ENCODE assay signal across 15 cellular contexts in the genomic region with DNA sequence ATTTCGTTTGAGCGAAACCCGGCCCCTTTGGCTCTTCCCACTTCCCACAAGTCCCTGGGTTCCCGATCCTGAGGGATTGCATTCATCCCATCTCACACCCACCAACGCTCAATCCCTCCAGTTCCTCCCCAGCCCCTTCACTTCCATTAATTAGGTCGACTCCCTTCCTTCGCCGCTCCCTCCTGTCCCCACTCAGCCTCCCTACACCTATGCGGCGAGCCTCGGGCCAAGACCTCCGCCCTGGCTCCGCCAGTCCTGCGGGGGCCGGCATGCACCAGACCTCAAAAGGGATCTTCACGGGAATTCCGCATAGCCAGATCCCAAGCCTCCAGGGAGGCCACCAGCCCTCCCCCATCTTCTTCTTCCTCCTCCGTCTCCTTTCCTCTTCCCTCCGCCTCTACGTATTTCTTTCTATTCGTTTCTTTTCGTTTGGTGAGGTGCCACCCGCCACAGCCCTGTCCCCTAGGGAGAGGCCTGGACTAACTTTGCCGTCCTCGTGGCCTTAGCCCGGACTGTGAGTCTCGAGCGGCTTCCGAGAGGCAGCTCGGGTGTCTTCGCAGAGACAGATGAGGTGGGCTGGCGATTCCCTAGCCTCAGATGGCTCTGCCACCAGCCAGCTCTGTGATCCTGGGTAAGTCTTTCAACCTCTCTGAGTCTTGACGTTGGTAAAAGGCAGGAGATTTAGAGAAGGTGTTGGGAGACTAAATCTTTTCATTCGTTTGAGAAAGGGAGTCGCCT. TPM values are rescaled to one million over a fixed set of nuclear protein-coding genes. Genes with fewer than 3 reads are reported as not detected.
DNase-seq lines count a peak whose midpoint lies in the region; ATAC-seq and TF ChIP-seq lines count a peak whose summit lies in the region.
"Had no signal": no experiment of that assay in that cellular context is flagged by ENCODE, and none has a peak within 500 bp of the region (broad histone marks: within the 10 kb centered on the region; RNA-seq: fewer than 3 reads in every experiment).

No MANE protein-coding gene starts in this region.

- H3K4me1 Mint-ChIP-seq in CD4-positive, alpha-beta T cell (ENCODE audit: low read depth), result peaks cover 16% of the 10 kb centered on the region
- peaks cover 4 to 5% (median 5%) of the 10 kb centered on the region in 3 donors for H3K4me1 Mint-ChIP-seq in IgD-negative memory B cell
- H3K4me1 Mint-ChIP-seq in naive B cell, result peaks cover 15 to 24% (median 24%) of the 10 kb centered on the region in 3 donors

- no peaks in the 10 kb centered on the region for H3K9me3 Mint-ChIP-seq in CD4-positive, alpha-beta T cell
- peaks cover 0 to 3% (median 0%) of the 10 kb centered on the region in 3 donors for H3K9me3 Mint-ChIP-seq in IgD-negative memory B cell
- peaks cover 0 to 5% (median 0%) of the 10 kb centered on the region in 7 donors for H3K9me3 Mint-ChIP-seq in naive B cell

- no peak for TF ChIP-seq CTCF in CD4-positive, alpha-beta T cell (IDR thresholded peaks at IDR 0.05)

- H3K27me3 Mint-ChIP-seq in CD4-positive, alpha-beta T cell, result peaks cover 86% of the 10 kb centered on the region
- peaks cover 61% of the 10 kb centered on the region for H3K27me3 Mint-ChIP-seq in IgD-negative memory B cell
- H3K27me3 Mint-ChIP-seq in naive B cell, result peaks cover 73 to 89% (median 86%) of the 10 kb centered on the region in 3 donors

- CTCF ChIA-PET in CD4-positive, alpha-beta T cell (lab: Charles Lee), result interaction anchor here (3.5 kb wide), 1 partner anchor 23 kb away, joined by 12 read pairs; no protein-coding TSS in a partner anchor

- H3K4me3 Mint-ChIP-seq in CD4-positive, alpha-beta T cell, result peak overlapping the region; percentile 69
- peak overlapping the region in 3 of 4 donors; percentile 12 to 87 (median 69) for H3K4me3 Mint-ChIP-seq in IgD-negative memory B cell
- peak overlapping the region; percentile 15 to 90 (median 76) for H3K4me3 Mint-ChIP-seq in naive B cell

- peak; percentile 30 for ATAC-seq in CD4-positive, alpha-beta T cell (ENCODE audit: poor library complexity)
- ATAC-seq in naive B cell (ENCODE audit: low read depth in 2 of 2), result no peak
- ATAC-seq: psoas muscle had no signal

- no peaks in the 10 kb centered on the region for H3K36me3 Mint-ChIP-seq in CD4-positive, alpha-beta T cell (ENCODE audit: low read depth)
- no peaks in the 10 kb centered on the region for H3K36me3 Mint-ChIP-seq in IgD-negative memory B cell
- H3K36me3 Mint-ChIP-seq in naive B cell, result peaks cover 0 to 10% of the 10 kb centered on the region in 2 donors

- H3K27me3 ChIP-seq in CD4-positive, alpha-beta T cell (ENCODE audit: control insufficient read depth, insufficient read depth, low read length), result peaks cover 86% of the 10 kb centered on the region

- no peak for DNase-seq in CD4-positive, alpha-beta T cell
- peak; percentile 77 for DNase-seq in ecto neural progenitor cell (ENCODE audit: low spot score)
- DNase-seq in naive B cell, result no peak
- no peak for DNase-seq in Kasumi-1 (lab: John Stamatoyannopoulos, UW)
- no peak for DNase-seq in NK-92 (lab: John Stamatoyannopoulos, UW; ENCODE audit: unreplicated experiment)
- no peak for DNase-seq in stimulated activated CD8-positive, alpha-beta memory T cell treated with anti-CD3 and anti-CD28 coated beads, Interleukin-4, amount 100 ng/mL, for 48 hours
- no peak for DNase-seq in cerebellum (ENCODE audit: low spot score)
- DNase-seq: GOT3; NCI-H1048; NCI-H446; stimulated activated CD4-positive, alpha-beta T cell treated with anti-CD3 and anti-CD28 coated beads, Interleukin-1b, Interleukin-23, amount 100 ng/mL, for 48 hours; T-helper 9 cell had no signal

- H3K27ac Mint-ChIP-seq in CD4-positive, alpha-beta T cell, result no peak overlapping the region
- H3K27ac Mint-ChIP-seq in IgD-negative memory B cell, result peak overlapping the region; percentile 34 to 80 (median 72)
- peak overlapping the region in 4 of 6 donors; percentile 17 to 94 (median 90) for H3K27ac Mint-ChIP-seq in naive B cell

- POLR2A ChIA-PET in CD4-positive, alpha-beta T cell (lab: Charles Lee), result interaction anchor here (1.9 kb wide), 1 partner anchor 10 kb away, joined by 4 read pairs; no protein-coding TSS in a partner anchor

- no peak overlapping the region for H3K27ac ChIP-seq in CD4-positive, alpha-beta T cell (ENCODE audit: low read depth, low read length)
- H3K27ac ChIP-seq: psoas muscle had no signal

- no peaks in the 10 kb centered on the region for H3K9me3 ChIP-seq in CD4-positive, alpha-beta T cell (ENCODE audit: control insufficient read depth, low read length)
- H3K9me3 ChIP-seq: psoas muscle had no signal

- intact Hi-C loops in CD4-positive, alpha-beta T cell (cut with DNase I, micrococcal nuclease), result no loop called here

RNA-seq across cellular contexts. Expression of gene LBX1, which starts 8.0 kb away (rescaled TPM):
- not detected for total RNA-seq in CD4-positive, alpha-beta T cell
- polyA plus RNA-seq in IgD-negative memory B cell (not detected), naive B cell (ENCODE audit: low read depth in 6 of 6) (not detected)
- total RNA-seq in cerebellum, result 1.6 TPM
- total RNA-seq: RPMI7951 had no signal
